In the genomic region with DNA sequence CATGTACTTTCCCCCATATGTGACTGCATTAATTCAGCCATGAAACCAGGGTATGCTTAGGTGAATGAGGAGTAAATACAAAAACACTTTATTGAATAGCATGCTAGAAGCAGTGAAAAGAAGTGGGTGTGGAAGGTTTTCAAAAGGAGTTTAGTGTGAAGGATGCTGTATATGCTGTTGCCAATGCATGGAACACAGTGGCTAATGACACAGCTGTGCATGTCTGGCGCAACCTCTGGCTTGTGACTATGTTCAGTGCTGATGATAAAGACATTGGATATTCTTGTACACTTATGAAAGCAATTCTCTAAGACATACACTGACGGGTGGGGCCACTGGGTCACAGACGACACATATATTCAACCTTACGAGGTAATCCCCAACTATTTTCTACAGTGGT, we compare ENCODE assay signal across 10 cellular contexts. TPM values are rescaled to one million over a fixed set of nuclear protein-coding genes. Genes with fewer than 3 reads are reported as not detected.
DNase-seq lines count a peak whose midpoint lies in the region; ATAC-seq and TF ChIP-seq lines count a peak whose summit lies in the region.
"Had no signal": no experiment of that assay in that cellular context is flagged by ENCODE, and none has a peak within 500 bp of the region (broad histone marks: within the 10 kb centered on the region; RNA-seq: fewer than 3 reads in every experiment).

No MANE protein-coding gene starts in this region.

- DNase-seq in AG10803 (ENCODE audit: low read depth) (peak; percentile 31), C1 segment of cervical spinal cord (lab: John Stamatoyannopoulos, UW) (no peak), NCI-H1694 (lab: John Stamatoyannopoulos, UW) (no peak), AML-193 (lab: John Stamatoyannopoulos, UW) (no peak)
- no peak for DNase-seq in activated naive CD8-positive, alpha-beta T cell treated with anti-CD3 and anti-CD28 coated beads for 36 hours
- DNase-seq in activated CD4-positive, CD25-positive, alpha-beta regulatory T cell treated with anti-CD3 and anti-CD28 coated beads, Interleukin-2, amount 50 U/mL, for 72 hours = no peak
- DNase-seq: upper lobe of right lung had no signal

- no peak overlapping the region for H3K4me3 ChIP-seq in AG10803 (ENCODE audit: low read length)
- H3K4me3 ChIP-seq: upper lobe of right lung had no signal

- no peak overlapping the region for H3K4me3 Mint-ChIP-seq in activated naive CD8-positive, alpha-beta T cell treated with anti-CD3 and anti-CD28 coated beads for 36 hours

- no peak for TF ChIP-seq CTCF in AG10803 (conservative IDR thresholded peaks at IDR 0.05; ENCODE audit: low read length)

- no peaks in the 10 kb centered on the region for H3K9me3 Mint-ChIP-seq in activated naive CD8-positive, alpha-beta T cell treated with anti-CD3 and anti-CD28 coated beads for 36 hours

- peaks cover 18% of the 10 kb centered on the region for H3K27me3 Mint-ChIP-seq in activated naive CD8-positive, alpha-beta T cell treated with anti-CD3 and anti-CD28 coated beads for 36 hours

- peaks cover 12% of the 10 kb centered on the region for H3K4me1 Mint-ChIP-seq in activated naive CD8-positive, alpha-beta T cell treated with anti-CD3 and anti-CD28 coated beads for 36 hours

- H3K27ac Mint-ChIP-seq in activated naive CD8-positive, alpha-beta T cell treated with anti-CD3 and anti-CD28 coated beads for 36 hours = peak overlapping the region; percentile 32

- ATAC-seq in GM19395 (IDR thresholded peaks at IDR 0.05; ENCODE audit: unreplicated experiment) (peak; percentile 38), HG03060 (IDR thresholded peaks at IDR 0.05; ENCODE audit: low read depth, unreplicated experiment) (peak; percentile 10)
- ATAC-seq: upper lobe of right lung had no signal

- H3K36me3 Mint-ChIP-seq in activated naive CD8-positive, alpha-beta T cell treated with anti-CD3 and anti-CD28 coated beads for 36 hours = no peaks in the 10 kb centered on the region

RNA-seq across cellular contexts. Expression of gene SOX21, which starts 55.2 kb away (rescaled TPM):
- total RNA-seq in activated naive CD8-positive, alpha-beta T cell treated with anti-CD3 and anti-CD28 coated beads for 36 hours = not detected
- total RNA-seq: mononuclear cell had no signal

RNA-seq across cellular contexts. Expression of gene GPR180, which starts 55.5 kb away (rescaled TPM):
- 1 to 10 TPM; 6.8 to 7.0 TPM for total RNA-seq in activated naive CD8-positive, alpha-beta T cell treated with anti-CD3 and anti-CD28 coated beads for 36 hours
